22 cellular contexts compared by ENCODE assay signal in the genomic region with DNA sequence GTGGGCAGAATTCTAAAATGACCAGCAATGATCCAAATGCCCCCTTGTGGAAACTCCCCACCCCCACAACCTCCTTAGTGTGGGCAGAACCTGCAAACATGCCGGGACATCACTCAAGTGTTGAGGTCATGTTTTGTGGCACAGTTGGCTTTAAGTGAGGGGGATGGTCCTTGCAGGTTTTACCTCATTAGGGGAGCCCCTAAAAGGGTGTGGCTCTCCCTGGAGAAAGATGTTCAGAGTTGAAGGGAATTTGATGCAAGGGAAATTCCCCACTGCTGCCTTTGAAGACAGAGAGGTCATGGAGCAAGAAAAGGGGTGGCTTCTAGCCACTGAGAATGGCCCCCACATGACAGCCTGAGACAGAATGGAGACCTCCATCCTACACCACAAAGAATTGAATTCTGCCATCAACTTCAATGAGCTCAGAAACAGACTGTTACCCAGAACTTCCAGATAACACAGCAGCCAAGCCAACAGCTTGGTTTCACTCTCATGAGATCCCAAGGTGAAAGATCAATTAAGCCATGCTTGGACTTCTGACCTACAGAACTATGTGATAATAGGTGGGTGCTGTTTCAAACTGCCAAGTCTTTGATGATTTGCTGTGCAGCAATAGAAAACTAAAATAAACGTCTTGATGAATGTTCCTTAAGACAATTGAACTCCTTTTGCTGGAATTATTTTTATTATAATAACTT.
DNase-seq lines count a peak whose midpoint lies in the region; ATAC-seq and TF ChIP-seq lines count a peak whose summit lies in the region.
"Had no signal": no experiment of that assay in that cellular context is flagged by ENCODE, and none has a peak within 500 bp of the region (broad histone marks: within the 10 kb centered on the region; RNA-seq: fewer than 3 reads in every experiment).

No MANE protein-coding gene starts in this region.

- TF ChIP-seq CTCF in right lobe of liver (IDR thresholded peaks at IDR 0.05) (no peak), left ventricle myocardium inferior (IDR thresholded peaks at IDR 0.05; ENCODE audit: borderline replicate concordance) (no peak)

- H3K36me3 ChIP-seq in right lobe of liver: no peaks in the 10 kb centered on the region
- H3K36me3 ChIP-seq in left ventricle myocardium inferior: no peaks in the 10 kb centered on the region
- H3K36me3 ChIP-seq: BLaER1, left lung, tibial artery had no signal

- H3K27ac ChIP-seq in right lobe of liver (no peak overlapping the region), left ventricle myocardium inferior (replicated peaks) (no peak overlapping the region)
- H3K27ac ChIP-seq: BLaER1, left lung, tibial artery had no signal

- intact Hi-C loops in right lobe of liver (cut with DNase I): no loop called here
- intact Hi-C loops in left ventricle myocardium inferior (cut with micrococcal nuclease): no loop called here

- TF ChIP-seq POLR2A in right lobe of liver (IDR thresholded peaks at IDR 0.05): no peak

- H3K9me3 ChIP-seq in right lobe of liver (no peaks in the 10 kb centered on the region), left ventricle myocardium inferior (replicated peaks) (no peaks in the 10 kb centered on the region)
- H3K9me3 ChIP-seq: left lung, mucosa of descending colon had no signal

- H3K27me3 Mint-ChIP-seq in T-helper 2 cell treated with Interferon-gamma antibody and Interleukin-4, amounts not matched to agents 5 μg/mL and 100 μg/mL, for 36 hours (ENCODE audit: low read depth): no peaks in the 10 kb centered on the region

- no peak overlapping the region for H3K4me3 ChIP-seq in right lobe of liver
- no peak overlapping the region for H3K4me3 ChIP-seq in left ventricle myocardium inferior
- H3K4me3 ChIP-seq: BLaER1, left lung, mucosa of descending colon, tibial artery had no signal

- peaks cover 0 to 11% (median 3%) of the 10 kb centered on the region in 4 donors for H3K4me1 ChIP-seq in right lobe of liver
- H3K4me1 ChIP-seq in left ventricle myocardium inferior: no peaks in the 10 kb centered on the region
- H3K4me1 ChIP-seq: BLaER1, left lung, tibial artery had no signal

- H3K4me3 Mint-ChIP-seq in T-helper 2 cell treated with Interferon-gamma antibody and Interleukin-4, amounts not matched to agents 5 μg/mL and 100 μg/mL, for 36 hours: no peak overlapping the region
- H3K4me3 Mint-ChIP-seq: IgD-negative memory B cell, T-cell, WTC11 had no signal

- ATAC-seq in GM19463 (IDR thresholded peaks at IDR 0.05; ENCODE audit: unreplicated experiment): peak; percentile 55
- peak; percentile 39 for ATAC-seq in HG03439 (IDR thresholded peaks at IDR 0.05; ENCODE audit: unreplicated experiment)
- ATAC-seq in right lobe of liver: peak in 3 of 4 donors; percentile 45 to 72 (median 70)
- ATAC-seq in GM21825 (IDR thresholded peaks at IDR 0.05; ENCODE audit: unreplicated experiment): no peak
- ATAC-seq: left lung, mucosa of descending colon, Right ventricle myocardium inferior, T-cell, WTC11 had no signal

- no peaks in the 10 kb centered on the region for H3K27me3 ChIP-seq in right lobe of liver
- no peaks in the 10 kb centered on the region for H3K27me3 ChIP-seq in left ventricle myocardium inferior (ENCODE audit: low read depth)
- H3K27me3 ChIP-seq: BLaER1, left lung, tibial artery had no signal

- no peaks in the 10 kb centered on the region for H3K4me1 Mint-ChIP-seq in T-helper 2 cell treated with Interferon-gamma antibody and Interleukin-4, amounts not matched to agents 5 μg/mL and 100 μg/mL, for 36 hours (ENCODE audit: low read depth)
- H3K4me1 Mint-ChIP-seq: IgD-negative memory B cell, T-cell, WTC11 had no signal

- WGBS in right lobe of liver (ENCODE audit: insufficient coverage, low coverage, low lambda C conversion rate, missing lambda C conversion rate): 30% methylated on average over 2 of the region's 2 CpGs

- no peaks in the 10 kb centered on the region for H3K9me3 Mint-ChIP-seq in T-helper 2 cell treated with Interferon-gamma antibody and Interleukin-4, amounts not matched to agents 5 μg/mL and 100 μg/mL, for 36 hours

- no peak overlapping the region for H3K27ac Mint-ChIP-seq in T-helper 2 cell treated with Interferon-gamma antibody and Interleukin-4, amounts not matched to agents 5 μg/mL and 100 μg/mL, for 36 hours
- H3K27ac Mint-ChIP-seq: T-cell, WTC11 had no signal

- no peaks in the 10 kb centered on the region for H3K36me3 Mint-ChIP-seq in T-helper 2 cell treated with Interferon-gamma antibody and Interleukin-4, amounts not matched to agents 5 μg/mL and 100 μg/mL, for 36 hours (ENCODE audit: low read depth)
- H3K36me3 Mint-ChIP-seq: T-cell, WTC11 had no signal

- DNase-seq in T-helper 2 cell treated with Interferon-gamma antibody and Interleukin-4, amounts not matched to agents 5 μg/mL and 100 μg/mL, for 36 hours (ENCODE audit: low spot score): peak; percentile 62
- DNase-seq in T-helper 2 cell (no peak), right lobe of liver (no peak), left ventricle myocardium inferior (no peak), NCI-H1436 (lab: John Stamatoyannopoulos, UW) (no peak)
- DNase-seq: activated naive CD4-positive, alpha-beta T cell treated with Interleukin-2 at 50 U/mL for 16 hours; glutamatergic neuron; HCEC 1CT; left lung; mucosa of descending colon; MV-4-11; NCI-H2029; NCI-H446 treated with DMSO at 0.1 percent for 48 hours; T-cell; tibial artery had no signal
